In the genomic region with DNA sequence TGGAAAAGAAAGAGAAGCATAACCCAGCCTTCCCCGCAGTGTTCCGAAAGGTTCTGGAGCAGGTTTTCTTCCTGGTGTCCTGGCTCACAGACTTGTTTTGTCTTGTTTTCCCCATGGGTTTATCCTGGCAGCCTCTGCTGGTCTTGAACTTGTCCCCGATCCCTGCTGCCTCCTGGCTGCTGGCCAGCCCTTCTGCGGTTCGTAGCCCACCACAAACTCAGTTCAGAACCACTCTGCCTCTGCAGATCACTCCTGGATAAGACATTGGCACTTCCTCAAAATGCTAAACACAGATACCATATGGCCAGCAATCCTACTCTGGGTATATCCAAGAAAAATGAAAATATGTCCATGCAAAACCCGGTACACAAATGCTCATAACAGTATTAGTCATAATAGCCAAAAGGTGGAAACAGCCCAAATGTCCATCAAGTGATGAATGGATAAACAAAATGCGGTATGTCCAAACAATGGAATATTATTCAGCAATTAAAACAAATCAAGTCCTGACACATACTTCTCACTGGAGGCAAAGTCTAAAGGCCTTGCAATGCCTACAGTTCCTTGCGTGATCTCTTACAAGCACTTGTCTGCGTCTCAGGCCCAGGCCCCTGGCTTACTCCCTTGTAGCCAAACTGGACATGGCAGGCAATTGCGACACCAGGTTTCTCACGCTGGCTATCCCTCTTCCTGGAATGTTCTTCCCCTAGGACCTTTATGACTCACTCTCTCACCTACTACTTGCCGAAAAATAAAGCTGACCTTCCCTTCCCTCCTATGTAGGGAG, we compare ENCODE assay signal across 17 cellular contexts. TPM values are rescaled to one million over a fixed set of nuclear protein-coding genes. Genes with fewer than 3 reads are reported as not detected.
DNase-seq lines count a peak whose midpoint lies in the region; ATAC-seq, FAIRE-seq and TF ChIP-seq lines count a peak whose summit lies in the region.
"Had no signal": no experiment of that assay in that cellular context is flagged by ENCODE, and none has a peak within 500 bp of the region (broad histone marks: within the 10 kb centered on the region; RNA-seq: fewer than 3 reads in every experiment).

No MANE protein-coding gene starts in this region.

- no peaks in the 10 kb centered on the region for H3K79me2 ChIP-seq in MM.1S (ENCODE audit: low read length)

- FAIRE-seq in bronchial epithelial cell (lab: Jason Lieb, UNC) (peak; percentile 99), pancreas (lab: Jason Lieb, UNC) (no peak)

- no peak overlapping the region for H3K27ac ChIP-seq in MM.1S (ENCODE audit: low read length)
- no peak overlapping the region for H3K27ac ChIP-seq in pancreas
- H3K27ac ChIP-seq in WERI-Rb-1, result no peak overlapping the region
- H3K27ac ChIP-seq: ascending aorta, left lung, stomach had no signal

- WGBS in pancreas, 2 donors, result 84 to 85% methylated on average over 12 of the region's 12 CpGs

- H3K4me3 ChIP-seq in H7 (ENCODE audit: insufficient read depth, low read depth, low read length) (no peak overlapping the region), bronchial epithelial cell (ENCODE audit: low read depth, low read length) (peak overlapping the region; percentile 25), MM.1S (ENCODE audit: low read length) (no peak overlapping the region), pancreas (no peak overlapping the region), WERI-Rb-1 (ENCODE audit: low read depth, low read length) (no peak overlapping the region)
- H3K4me3 ChIP-seq: ascending aorta, left lung, sigmoid colon, stomach had no signal

- TF ChIP-seq CTCF in bronchial epithelial cell (IDR thresholded peaks at IDR 0.05; ENCODE audit: insufficient read depth, low read length, severe bottlenecking) (no peak), MM.1S (IDR thresholded peaks at IDR 0.05; ENCODE audit: low read length) (no peak), pancreas (IDR thresholded peaks at IDR 0.05) (no peak), WERI-Rb-1 (IDR thresholded peaks at IDR 0.05; ENCODE audit: low read depth, low read length) (no peak)

- H3K9me3 ChIP-seq in MM.1S (replicated peaks; ENCODE audit: insufficient read depth, low read length) (no peaks in the 10 kb centered on the region), pancreas (no peaks in the 10 kb centered on the region), WERI-Rb-1 (ENCODE audit: severe bottlenecking) (no peaks in the 10 kb centered on the region)
- H3K9me3 ChIP-seq: ascending aorta, left lung, sigmoid colon, stomach had no signal

- H3K4me2 ChIP-seq in MM.1S (ENCODE audit: low read depth, low read length), result no peak overlapping the region

- DNase-seq in H7, result peak; percentile 15
- peak; percentile 72 for DNase-seq in NCI-H446 treated with DMSO at 0.1 percent for 48 hours (lab: John Stamatoyannopoulos, UW)
- DNase-seq in bronchial epithelial cell (ENCODE audit: low read depth), result peak; percentile 99
- peak; percentile 60 for DNase-seq in renal cortical epithelial cell (ENCODE audit: low read depth)
- no peak for DNase-seq in NCI-H128 (lab: John Stamatoyannopoulos, UW; ENCODE audit: unreplicated experiment)
- DNase-seq in MM.1S, result no peak
- no peak for DNase-seq in pancreas
- DNase-seq in WERI-Rb-1, result no peak
- DNase-seq: activated CD4-positive, alpha-beta memory T cell treated with anti-CD3 and anti-CD28 coated beads for 36 hours; left lung; natural killer cell; NCI-H2081; sigmoid colon; stomach had no signal

- H3F3A ChIP-seq in MM.1S (ENCODE audit: insufficient read depth, low read length), result no peaks in the 10 kb centered on the region

- no peak overlapping the region for H2AFZ ChIP-seq in MM.1S (ENCODE audit: low read length)

- H3K9me2 ChIP-seq in MM.1S (replicated peaks; ENCODE audit: insufficient read depth, low read length), result no peaks in the 10 kb centered on the region

- ATAC-seq in pancreas, result no peak
- ATAC-seq: CD8-positive, alpha-beta T cell; left lung; natural killer cell had no signal

- H3K4me1 ChIP-seq in MM.1S (ENCODE audit: low read length) (no peaks in the 10 kb centered on the region), pancreas (no peaks in the 10 kb centered on the region)
- H3K4me1 ChIP-seq: ascending aorta, left lung, sigmoid colon, stomach had no signal

- no peak overlapping the region for H3K9ac ChIP-seq in MM.1S (ENCODE audit: low read length)

- H3K27me3 ChIP-seq in H7 (ENCODE audit: control insufficient read depth, insufficient read depth, low read length), result no peaks in the 10 kb centered on the region
- H3K27me3 ChIP-seq in bronchial epithelial cell (ENCODE audit: control insufficient read depth, insufficient read depth, low read length), result no peaks in the 10 kb centered on the region
- no peaks in the 10 kb centered on the region for H3K27me3 ChIP-seq in MM.1S (replicated peaks; ENCODE audit: insufficient read depth, low read length)
- no peaks in the 10 kb centered on the region for H3K27me3 ChIP-seq in pancreas
- H3K27me3 ChIP-seq in WERI-Rb-1 (ENCODE audit: insufficient read depth, low read depth, severe bottlenecking), result no peaks in the 10 kb centered on the region
- H3K27me3 ChIP-seq: ascending aorta, sigmoid colon had no signal

- no peaks in the 10 kb centered on the region for H4K20me1 ChIP-seq in MM.1S (ENCODE audit: insufficient read depth, low read length)

- H3K36me3 ChIP-seq in H7 (replicated peaks; ENCODE audit: control insufficient read depth, insufficient read depth, low read length) (no peaks in the 10 kb centered on the region), bronchial epithelial cell (ENCODE audit: control insufficient read depth, insufficient read depth, low read length) (no peaks in the 10 kb centered on the region), MM.1S (replicated peaks; ENCODE audit: insufficient read depth, low read length) (no peaks in the 10 kb centered on the region), pancreas (no peaks in the 10 kb centered on the region), WERI-Rb-1 (no peaks in the 10 kb centered on the region)
- H3K36me3 ChIP-seq: ascending aorta, left lung, sigmoid colon, stomach had no signal

- intact Hi-C loops in pancreas (cut with DNase I), result no loop called here

RNA-seq across cellular contexts. Expression of a gene that starts 28.0 kb away (rescaled TPM):
- 15.3 and 15.6 TPM in 2 replicates for total RNA-seq in H7 (2014; rRNA removed; shearing (Covaris generic))
- total RNA-seq in bronchial epithelial cell (74.8 and 107 TPM in 2 replicates), renal cortical epithelial cell (0.35 and 0.40 TPM in 2 replicates), pancreas (10 to 100 TPM; 16.3 to 24.1 (median 18.5) TPM)
- polyA plus RNA-seq in pancreas, result 10 to 100 TPM; 31.6 to 58.2 TPM

RNA-seq across cellular contexts. Expression of a gene that starts 53.3 kb away (rescaled TPM):
- 0.04 and 0.14 TPM in 2 replicates for total RNA-seq in H7 (2014; rRNA removed; shearing (Covaris generic))
- under 0.01 TPM in 1 of 2 replicates, not detected in the other for total RNA-seq in bronchial epithelial cell
- not detected in 2 replicates for total RNA-seq in renal cortical epithelial cell
- 1 to 10 TPM in 1 of 6 donors, under 1 TPM in 5; 0.25 to 1.6 (median 0.51) TPM for total RNA-seq in pancreas
- polyA plus RNA-seq in pancreas, result 1 to 10 TPM in 1 of 2 donors, under 1 TPM in 1; 0.99 to 2.1 TPM
- total RNA-seq: activated CD4-positive, alpha-beta memory T cell treated with anti-CD3 and anti-CD28 coated beads for 36 hours; activated T-helper 2 cell treated with anti-CD3 and anti-CD28 coated beads, Interferon-gamma antibody, Interleukin-2, Interleukin-4, amounts not matched to agents 10 μg/mL and 5 μg/mL and 100 μg/mL, durations not matched to agents 14 hours and 24 hours and 36 hours; ascending aorta; CD8-positive, alpha-beta T cell; left lung; natural killer cell had no signal

Comparison
In these comparisons a context has a peak if more than half of its experiments do, and no peak if none do; other contexts are left out.
1. DNase-seq: peak in H7 (single experiment), NCI-H446 treated with DMSO at 0.1 percent for 48 hours (single experiment), bronchial epithelial cell (single experiment) and renal cortical epithelial cell (single experiment); none in NCI-H128 (single experiment), MM.1S (single experiment), pancreas (0 of 6) and WERI-Rb-1 (single experiment).
2. RNA of a gene that starts 28.0 kb away (total RNA-seq): 74.8 to 107 TPM in bronchial epithelial cell, 16.3 to 24.1 TPM in pancreas and 15.3 to 15.6 TPM in H7; 0.35 to 0.40 TPM in renal cortical epithelial cell; every median in the first group is over 10 times any median in the second.